26 cellular contexts compared by ENCODE assay signal in the genomic region with DNA sequence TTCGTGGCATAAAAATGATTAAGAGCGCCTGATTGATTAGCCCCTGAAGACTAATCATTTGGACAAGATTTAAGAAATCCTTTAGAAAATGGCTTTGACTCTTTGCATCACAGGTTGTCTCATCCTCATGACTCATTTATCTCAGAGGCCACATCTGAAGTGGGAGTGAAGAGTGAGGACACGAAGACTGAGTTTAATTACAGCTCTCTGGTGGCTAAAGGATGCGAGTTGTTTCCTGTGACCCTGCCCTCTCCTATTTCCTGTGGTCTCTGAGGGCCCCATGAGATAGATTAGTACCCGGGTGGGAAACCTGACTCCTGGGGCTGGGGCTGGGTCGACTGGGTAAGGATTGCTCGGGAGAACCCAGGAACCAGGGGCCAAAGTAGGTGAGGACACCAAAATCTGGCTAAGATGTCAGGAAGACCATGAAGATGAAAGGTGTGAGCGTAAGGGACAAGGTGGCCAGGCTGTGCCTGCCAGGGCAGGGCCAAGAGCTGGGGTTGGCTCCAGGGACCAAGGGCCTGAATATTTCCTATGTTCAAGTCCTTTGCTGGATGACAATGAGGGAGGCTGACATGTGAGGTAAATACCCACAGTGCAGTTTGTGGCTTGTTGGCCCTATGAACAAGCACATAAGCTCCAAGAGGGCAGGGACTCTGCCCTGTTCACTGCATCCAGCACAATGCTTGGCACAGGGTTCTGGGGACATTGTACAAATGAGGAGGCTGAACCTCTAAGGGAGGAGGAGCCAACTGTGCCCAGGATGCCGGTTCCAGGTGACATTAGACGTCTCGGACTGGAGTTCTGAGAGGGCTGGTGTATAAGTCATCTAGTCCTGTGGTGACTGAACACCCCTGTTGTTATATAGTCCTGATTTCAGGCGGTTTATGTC. TPM values are rescaled to one million over a fixed set of nuclear protein-coding genes. Genes with fewer than 3 reads are reported as not detected.
DNase-seq lines count a peak whose midpoint lies in the region; ATAC-seq, FAIRE-seq and TF ChIP-seq lines count a peak whose summit lies in the region.
"Had no signal": no experiment of that assay in that cellular context is flagged by ENCODE, and none has a peak within 500 bp of the region (broad histone marks: within the 10 kb centered on the region; RNA-seq: fewer than 3 reads in every experiment).

No MANE protein-coding gene starts in this region.

- FAIRE-seq in K562 (lab: Jason Lieb, UNC) = no peak
- FAIRE-seq: GM18507, H1 had no signal

- H3K36me3 Mint-ChIP-seq in activated T-cell treated with anti-CD3 and anti-CD28 coated beads, Interleukin-2, amount 50 U/mL, for 24 hours (ENCODE audit: low read depth) = no peaks in the 10 kb centered on the region
- no peaks in the 10 kb centered on the region for H3K36me3 Mint-ChIP-seq in activated T-cell treated with anti-CD3 and anti-CD28 coated beads, Interleukin-2, amount 50 U/mL, for 4 hours (ENCODE audit: insufficient read depth)
- H3K36me3 Mint-ChIP-seq in stimulated activated effector memory CD8-positive, alpha-beta T cell treated with anti-CD3 and anti-CD28 coated beads, Interleukin-12 subunit alpha, Interleukin-12 subunit beta, amount 100 ng/mL, for 72 hours = no peaks in the 10 kb centered on the region
- H3K36me3 Mint-ChIP-seq in immature natural killer cell = no peaks in the 10 kb centered on the region
- H3K36me3 Mint-ChIP-seq: CD4-positive, CD25-positive, alpha-beta regulatory T cell; natural killer cell had no signal

- CTCF ChIA-PET in K562 (lab: Yijun Ruan, JAX; ENCODE audit: low intra/inter-chr PET ratio) = no interaction called here

- H4K20me1 ChIP-seq in K562 (replicated peaks; ENCODE audit: control insufficient read depth, insufficient read depth, low read length) = 0 out of 2 replicates have a peak, but pooled peaks cover 6% of the 10 kb centered on the region

- TF ChIP-seq RAD21 in K562 (CRISPR knock-in tag; conservative IDR thresholded peaks at IDR 0.05 in 1 of 2, IDR thresholded peaks at IDR 0.05 in 1 of 2) = no peak

- H3K4me1 ChIP-seq in K562 (replicated peaks in 1 of 2; ENCODE audit: control insufficient read depth in 2 of 2, insufficient read depth in 2 of 2, low read length in 2 of 2) (peaks cover 0 to 7% of the 10 kb centered on the region in 2 experiments; a peak in 3 of 5 replicates), upper lobe of left lung (no peaks in the 10 kb centered on the region)
- H3K4me1 ChIP-seq: heart left ventricle had no signal

- no peak overlapping the region for H3K9ac ChIP-seq in K562 (ENCODE audit: insufficient read depth in 1 of 2, low read depth in 2 of 2, low read length in 2 of 2)

- intact Hi-C loops in K562 (cut with micrococcal nuclease) = no loop called here

- DNase-seq in activated T-cell treated with anti-CD3 and anti-CD28 coated beads, Interleukin-2, amount 50 U/mL, for 24 hours = peak; percentile 13
- no peak for DNase-seq in activated T-cell treated with anti-CD3 and anti-CD28 coated beads, Interleukin-2, amount 50 U/mL, for 4 hours
- peak; percentile 8 for DNase-seq in NCI-H69 (lab: John Stamatoyannopoulos, UW)
- no peak for DNase-seq in K562 (ENCODE audit: extremely low read depth in 1 of 4, low spot score in 3 of 4)
- DNase-seq in stimulated activated effector memory CD8-positive, alpha-beta T cell treated with anti-CD3 and anti-CD28 coated beads, Interleukin-12 subunit alpha, Interleukin-12 subunit beta, amount 100 ng/mL, for 72 hours (ENCODE audit: low spot score in 2 of 2) = no peak
- DNase-seq in upper lobe of left lung = no peak
- no peak for DNase-seq in UCSD-AML1 (lab: John Stamatoyannopoulos, UW; ENCODE audit: unreplicated experiment)
- DNase-seq in immature natural killer cell = no peak
- DNase-seq: ACHN; CD4-positive, CD25-positive, alpha-beta regulatory T cell; DMS79; heart left ventricle; Karpas-422; natural killer cell; NCI-H446 treated with DMSO at 0.1 percent for 48 hours; stimulated activated naive CD4-positive, alpha-beta T cell; T-helper 1 cell had no signal

- ATAC-seq in activated T-cell treated with anti-CD3 and anti-CD28 coated beads, Interleukin-2, amount 50 U/mL, for 4 hours = no peak
- ATAC-seq in K562 (no peak), upper lobe of left lung (ENCODE audit: low FRiP score in 2 of 2) (no peak)
- peak; percentile 46 for ATAC-seq in stimulated activated effector memory CD8-positive, alpha-beta T cell treated with anti-CD3 and anti-CD28 coated beads, Interleukin-12 subunit alpha, Interleukin-12 subunit beta, amount 100 ng/mL, for 72 hours
- ATAC-seq: activated CD4-positive, CD25-positive, alpha-beta regulatory T cell treated with anti-CD3 and anti-CD28 coated beads, Interleukin-2, amount 50 U/mL, for 24 hours; heart left ventricle; natural killer cell; Right ventricle myocardium inferior had no signal

- TF ChIP-seq EP300 in K562 (IDR thresholded peaks at IDR 0.05; ENCODE audit: low read length) = no peak
- TF ChIP-seq EP300 in upper lobe of left lung (IDR thresholded peaks at IDR 0.05) = no peak

- no peaks in the 10 kb centered on the region for H3K36me3 ChIP-seq in K562 (ENCODE audit: control insufficient read depth, insufficient read depth, low read length)
- H3K36me3 ChIP-seq in upper lobe of left lung = no peaks in the 10 kb centered on the region
- H3K36me3 ChIP-seq: cardiac muscle cell, heart left ventricle had no signal

- no peaks in the 10 kb centered on the region for H3K9me3 Mint-ChIP-seq in activated T-cell treated with anti-CD3 and anti-CD28 coated beads, Interleukin-2, amount 50 U/mL, for 24 hours
- H3K9me3 Mint-ChIP-seq in activated T-cell treated with anti-CD3 and anti-CD28 coated beads, Interleukin-2, amount 50 U/mL, for 4 hours = no peaks in the 10 kb centered on the region
- H3K9me3 Mint-ChIP-seq in stimulated activated effector memory CD8-positive, alpha-beta T cell treated with anti-CD3 and anti-CD28 coated beads, Interleukin-12 subunit alpha, Interleukin-12 subunit beta, amount 100 ng/mL, for 72 hours = no peaks in the 10 kb centered on the region
- H3K9me3 Mint-ChIP-seq in immature natural killer cell = no peaks in the 10 kb centered on the region
- H3K9me3 Mint-ChIP-seq: natural killer cell had no signal

- no peak for TF ChIP-seq CTCF in K562 (IDR thresholded peaks at IDR 0.05 in 2 of 3, conservative IDR thresholded peaks at IDR 0.05 in 1 of 3; ENCODE audit: insufficient read depth in 2 of 3, low read depth in 1 of 3, low read length in 3 of 3)
- no peak for TF ChIP-seq CTCF in upper lobe of left lung (IDR thresholded peaks at IDR 0.05)

- H3K27ac ChIP-seq in K562 (ENCODE audit: extremely low read depth, low read depth, low read length) (no peak overlapping the region), upper lobe of left lung (no peak overlapping the region)
- H3K27ac ChIP-seq: cardiac muscle cell, heart left ventricle, HL-60 had no signal

- no peaks in the 10 kb centered on the region for H3K79me2 ChIP-seq in K562 (ENCODE audit: control insufficient read depth, insufficient read depth, low read length)

- WGBS in K562 (ENCODE audit: insufficient coverage, low coverage, missing lambda C conversion rate) = under 1% methylated on average over 12 of the region's 12 CpGs
- WGBS in upper lobe of left lung, 2 donors = 58 to 64% methylated on average over 12 of the region's 12 CpGs

- no TSS peak for BruUV-seq in K562 (replicated peaks; lab: Mats Ljungman, UMichigan)

- peaks cover 33% of the 10 kb centered on the region for H3K27me3 Mint-ChIP-seq in activated T-cell treated with anti-CD3 and anti-CD28 coated beads, Interleukin-2, amount 50 U/mL, for 24 hours
- peaks cover 30% of the 10 kb centered on the region for H3K27me3 Mint-ChIP-seq in activated T-cell treated with anti-CD3 and anti-CD28 coated beads, Interleukin-2, amount 50 U/mL, for 4 hours (ENCODE audit: low read depth)
- H3K27me3 Mint-ChIP-seq in immature natural killer cell (ENCODE audit: low read depth in 3 of 3) = peaks cover 0 to 14% (median 8%) of the 10 kb centered on the region in 3 donors

- in situ Hi-C loops in K562 (cut with MboI) = no loop called here

- POLR2A ChIA-PET in K562 (lab: Yijun Ruan, JAX) = no interaction called here

- no peak overlapping the region for H3K4me3 Mint-ChIP-seq in activated T-cell treated with anti-CD3 and anti-CD28 coated beads, Interleukin-2, amount 50 U/mL, for 24 hours
- no peak overlapping the region for H3K4me3 Mint-ChIP-seq in activated T-cell treated with anti-CD3 and anti-CD28 coated beads, Interleukin-2, amount 50 U/mL, for 4 hours
- no peak overlapping the region for H3K4me3 Mint-ChIP-seq in stimulated activated effector memory CD8-positive, alpha-beta T cell treated with anti-CD3 and anti-CD28 coated beads, Interleukin-12 subunit alpha, Interleukin-12 subunit beta, amount 100 ng/mL, for 72 hours
- no peak overlapping the region for H3K4me3 Mint-ChIP-seq in immature natural killer cell
- H3K4me3 Mint-ChIP-seq: CD4-positive, CD25-positive, alpha-beta regulatory T cell; natural killer cell had no signal

- H3K27me3 ChIP-seq in K562 (ENCODE audit: control insufficient read depth in 2 of 2, insufficient read depth in 2 of 2, low read length in 2 of 2) = peaks cover 0 to 36% of the 10 kb centered on the region in 2 experiments; a peak in 2 of 5 replicates
- peaks cover 0 to 7% (median 0%) of the 10 kb centered on the region in 4 donors for H3K27me3 ChIP-seq in upper lobe of left lung
- H3K27me3 ChIP-seq: cardiac muscle cell had no signal

- no peaks in the 10 kb centered on the region for H3K9me1 ChIP-seq in K562 (ENCODE audit: control insufficient read depth, insufficient read depth, low read length)

- TF ChIP-seq POLR2A in K562 (conservative IDR thresholded peaks at IDR 0.05) (no peak), upper lobe of left lung (IDR thresholded peaks at IDR 0.05) (no peak)

- H3K27ac Mint-ChIP-seq in activated T-cell treated with anti-CD3 and anti-CD28 coated beads, Interleukin-2, amount 50 U/mL, for 24 hours = peak overlapping the region; percentile 51
- H3K27ac Mint-ChIP-seq in stimulated activated effector memory CD8-positive, alpha-beta T cell treated with anti-CD3 and anti-CD28 coated beads, Interleukin-12 subunit alpha, Interleukin-12 subunit beta, amount 100 ng/mL, for 72 hours = no peak overlapping the region
- H3K27ac Mint-ChIP-seq in immature natural killer cell = peak overlapping the region in 1 of 6 donors; percentile 6
- H3K27ac Mint-ChIP-seq: CD4-positive, CD25-positive, alpha-beta regulatory T cell; natural killer cell had no signal

- no peak overlapping the region for H2AFZ ChIP-seq in K562 (ENCODE audit: low read depth, low read length)

- no peak overlapping the region for H3K4me2 ChIP-seq in K562 (ENCODE audit: insufficient read depth, low read length)

- no peaks in the 10 kb centered on the region for H3K9me3 ChIP-seq in K562 (replicated peaks; ENCODE audit: control insufficient read depth, insufficient read depth, low read depth, low read length)
- no peaks in the 10 kb centered on the region for H3K9me3 ChIP-seq in upper lobe of left lung
- H3K9me3 ChIP-seq: heart left ventricle had no signal

- no peak overlapping the region for H3K4me3 ChIP-seq in K562
- H3K4me3 ChIP-seq in upper lobe of left lung = no peak overlapping the region
- H3K4me3 ChIP-seq: cardiac muscle cell, heart left ventricle had no signal

- H3K4me1 Mint-ChIP-seq in activated T-cell treated with anti-CD3 and anti-CD28 coated beads, Interleukin-2, amount 50 U/mL, for 24 hours (ENCODE audit: low read depth) = peaks cover 6% of the 10 kb centered on the region
- H3K4me1 Mint-ChIP-seq in activated T-cell treated with anti-CD3 and anti-CD28 coated beads, Interleukin-2, amount 50 U/mL, for 4 hours (ENCODE audit: low read depth) = peaks cover 1% of the 10 kb centered on the region
- peaks cover 13% of the 10 kb centered on the region for H3K4me1 Mint-ChIP-seq in stimulated activated effector memory CD8-positive, alpha-beta T cell treated with anti-CD3 and anti-CD28 coated beads, Interleukin-12 subunit alpha, Interleukin-12 subunit beta, amount 100 ng/mL, for 72 hours
- H3K4me1 Mint-ChIP-seq in immature natural killer cell = peaks cover 3 to 5% of the 10 kb centered on the region in 2 donors
- H3K4me1 Mint-ChIP-seq: CD4-positive, CD25-positive, alpha-beta regulatory T cell had no signal

RNA-seq across cellular contexts. Expression of a gene that starts 3.6 kb away (rescaled TPM):
- total RNA-seq in activated T-cell treated with anti-CD3 and anti-CD28 coated beads, Interleukin-2, amount 50 U/mL, for 4 hours = not detected
- total RNA-seq in K562 (2011; cell fraction: chromatin; rRNA removed; ENCODE audit: low replicate concordance) = not detected in 2 replicates
- total RNA-seq in K562 (2011; cell fraction: nucleolus; rRNA removed) = not detected in 2 replicates
- total RNA-seq in K562 (2011; cell fraction: nucleoplasm; rRNA removed) = not detected in 2 replicates
- total RNA-seq in K562 (2014; rRNA removed) (not detected in 2 replicates), K562 (2014; rRNA removed; fragmentation: Illumina TruSeq; extraction: Trizol) (not detected in 2 replicates), K562 (2015; rRNA removed; fragmentation: Illumina TruSeq; extraction: Trizol) (not detected in 2 replicates), K562 (2021) (not detected in 2 replicates), upper lobe of left lung (not detected)
- polyA plus RNA-seq in K562 (2011; rRNA removed) (not detected in 2 replicates), K562 (2014; fragmentation: Illumina TruSeq; extraction: Trizol) (not detected in 2 replicates), K562 (2014; fragmentation: Nextera tagmentation; extraction: Ambion mirVana) (not detected), K562 (2014; rRNA removed) (not detected in 2 replicates), immature natural killer cell (not detected)
- polyA plus RNA-seq in K562 (2011; cell fraction: cytosol; rRNA removed) = not detected in 2 replicates
- not detected in 2 replicates for polyA plus RNA-seq in K562 (2011; cell fraction: nucleus; rRNA removed)
- polyA plus RNA-seq in K562 (2012) = 0.07 TPM in 1 of 2 replicates, not detected in the other
- not detected in 2 replicates for polyA minus RNA-seq in K562 (2011; rRNA and poly(A)+ RNA removed)
- polyA minus RNA-seq in K562 (2011; cell fraction: cytosol; rRNA and poly(A)+ RNA removed) = not detected in 2 replicates
- polyA minus RNA-seq in K562 (2011; cell fraction: nucleus; rRNA and poly(A)+ RNA removed) = not detected in 2 replicates
- total RNA-seq: CD4-positive, CD25-positive, alpha-beta regulatory T cell; heart left ventricle; lung microvascular endothelial cell; natural killer cell; pulmonary artery endothelial cell; Right ventricle myocardium inferior had no signal
- polyA plus RNA-seq: cardiac muscle cell; CD4-positive, CD25-positive, alpha-beta regulatory T cell; heart left ventricle; urinary bladder had no signal

RNA-seq across cellular contexts. Expression of a gene that starts 6.5 kb away (rescaled TPM):
- not detected for total RNA-seq in activated T-cell treated with anti-CD3 and anti-CD28 coated beads, Interleukin-2, amount 50 U/mL, for 4 hours
- total RNA-seq in K562 (2011; cell fraction: chromatin; rRNA removed; ENCODE audit: low replicate concordance) = 0.14 TPM in 1 of 2 replicates, not detected in the other
- total RNA-seq in K562 (2011; cell fraction: nucleolus; rRNA removed) = not detected in 2 replicates
- total RNA-seq in K562 (2011; cell fraction: nucleoplasm; rRNA removed) = not detected in 2 replicates
- not detected in 2 replicates for total RNA-seq in K562 (2014; rRNA removed)
- not detected in 2 replicates for total RNA-seq in K562 (2014; rRNA removed; fragmentation: Illumina TruSeq; extraction: Trizol)
- total RNA-seq in K562 (2015; rRNA removed; fragmentation: Illumina TruSeq; extraction: Trizol) = not detected in 2 replicates
- total RNA-seq in K562 (2021) = not detected in 2 replicates
- not detected in 2 replicates for polyA plus RNA-seq in K562 (2011; rRNA removed)
- polyA plus RNA-seq in K562 (2011; cell fraction: cytosol; rRNA removed) = not detected in 2 replicates
- polyA plus RNA-seq in K562 (2011; cell fraction: nucleus; rRNA removed) = not detected in 2 replicates
- polyA plus RNA-seq in K562 (2012) = not detected in 2 replicates
- not detected in 2 replicates for polyA plus RNA-seq in K562 (2014; fragmentation: Illumina TruSeq; extraction: Trizol)
- not detected for polyA plus RNA-seq in K562 (2014; fragmentation: Nextera tagmentation; extraction: Ambion mirVana)
- polyA plus RNA-seq in K562 (2014; rRNA removed) = 0.04 TPM in 1 of 2 replicates, not detected in the other
- not detected in 2 replicates for polyA minus RNA-seq in K562 (2011; rRNA and poly(A)+ RNA removed)
- polyA minus RNA-seq in K562 (2011; cell fraction: cytosol; rRNA and poly(A)+ RNA removed) = not detected in 2 replicates
- not detected in 2 replicates for polyA minus RNA-seq in K562 (2011; cell fraction: nucleus; rRNA and poly(A)+ RNA removed)
- 1 to 10 TPM in 2 of 6 donors, under 1 TPM in 1, not detected in 3; 0.20 to 2.5 (median 1.2) TPM for total RNA-seq in upper lobe of left lung
- polyA plus RNA-seq in immature natural killer cell = not detected
- total RNA-seq: CD4-positive, CD25-positive, alpha-beta regulatory T cell; lung microvascular endothelial cell; natural killer cell; pulmonary artery endothelial cell; Right ventricle myocardium inferior had no signal
- polyA plus RNA-seq: cardiac muscle cell; CD4-positive, CD25-positive, alpha-beta regulatory T cell had no signal

Comparison
In these comparisons a context has a peak if more than half of its experiments do, and no peak if none do; other contexts are left out.
1. DNase-seq: peak in activated T-cell treated with anti-CD3 and anti-CD28 coated beads, Interleukin-2, amount 50 U/mL, for 24 hours (single experiment) and NCI-H69 (single experiment); none in activated T-cell treated with anti-CD3 and anti-CD28 coated beads, Interleukin-2, amount 50 U/mL, for 4 hours (single experiment), K562 (0 of 4), stimulated activated effector memory CD8-positive, alpha-beta T cell treated with anti-CD3 and anti-CD28 coated beads, Interleukin-12 subunit alpha, Interleukin-12 subunit beta, amount 100 ng/mL, for 72 hours (0 of 2), upper lobe of left lung (0 of 2), UCSD-AML1 (single experiment) and immature natural killer cell (0 of 3).